Comparison of ENCODE assay signal across 10 cellular contexts in genomic region chr1:40898434-40898900, GRCh38. TPM values are rescaled to one million over a fixed set of nuclear protein-coding genes. Genes with fewer than 3 reads are reported as not detected.
A peak's percentile ranks its signal among the peaks of the same experiment; 100 is the strongest.
DNase-seq lines count a peak whose midpoint lies in the region; ATAC-seq, FAIRE-seq and TF ChIP-seq lines count a peak whose summit lies in the region.
"Had no signal": no experiment of that assay in that cellular context is flagged by ENCODE, and none has a peak within 500 bp of the region (broad histone marks: within the 10 kb centered on the region; RNA-seq: fewer than 3 reads in every experiment).

No MANE protein-coding gene starts in this region.

- peaks cover 7% of the 10 kb centered on the region for H3K9me3 Mint-ChIP-seq in Calu3 (ENCODE audit: low read depth, unreplicated experiment)

- peak overlapping the region; percentile 39 for H3K4me3 Mint-ChIP-seq in Calu3 (ENCODE audit: low read depth, unreplicated experiment)
- H3K4me3 Mint-ChIP-seq: immature natural killer cell had no signal

- FAIRE-seq in pancreas (lab: Jason Lieb, UNC), result no peak
- FAIRE-seq: D721Med had no signal

- H3K9me3 ChIP-seq in MG63, result peaks cover 22% of the 10 kb centered on the region
- no peaks in the 10 kb centered on the region for H3K9me3 ChIP-seq in pancreas
- H3K9me3 ChIP-seq in OCI-LY7 (ENCODE audit: low read length), result peaks cover 4% of the 10 kb centered on the region; the same call in 1 of the 2 replicates

- POLR2A ChIA-PET in OCI-LY7 (lab: Charles Lee), result no interaction called here

- CTCF ChIA-PET in Calu3 (lab: Charles Lee) (interaction anchor here (0.6 to 3.1 kb wide), 6 partner anchors 9 to 50 kb away, joined by 3 to 19 read pairs (median 4); partner anchors contain the start of gene CITED4), OCI-LY7 (lab: Charles Lee; ENCODE audit: unreplicated experiment) (no interaction called here)

- no peaks in the 10 kb centered on the region for H3K9me2 ChIP-seq in OCI-LY7 (ENCODE audit: insufficient read depth, low read length)

- WGBS in pancreas, 2 donors, result 53 to 55% methylated on average over 4 of the region's 4 CpGs

- peaks cover 26% of the 10 kb centered on the region for H3K36me3 Mint-ChIP-seq in Calu3 (ENCODE audit: insufficient read depth, unreplicated experiment)

- H3K4me1 ChIP-seq in pancreas, result peaks cover 0 to 10% (median 0%) of the 10 kb centered on the region in 3 donors
- H3K4me1 ChIP-seq in OCI-LY7 (ENCODE audit: insufficient read depth, low read length, poor library complexity, severe bottlenecking), result no peaks in the 10 kb centered on the region

- ATAC-seq in pancreas (peak; percentile 8 to 59 (median 25)), HG03025 (IDR thresholded peaks at IDR 0.05; ENCODE audit: low FRiP score, unreplicated experiment) (no peak), GM18870 (IDR thresholded peaks at IDR 0.05; ENCODE audit: unreplicated experiment) (no peak)

- no peak for TF ChIP-seq CTCF in Calu3 (IDR thresholded peaks at IDR 0.05; ENCODE audit: unreplicated experiment)
- no peak for TF ChIP-seq CTCF in cardiac fibroblast (IDR thresholded peaks at IDR 0.05; ENCODE audit: low read depth, low read length)
- TF ChIP-seq CTCF in pancreas (IDR thresholded peaks at IDR 0.05), result no peak
- no peak for TF ChIP-seq CTCF in OCI-LY7 (conservative IDR thresholded peaks at IDR 0.05; ENCODE audit: low read length)

- H3K27me3 ChIP-seq in MG63 (no peaks in the 10 kb centered on the region), pancreas (no peaks in the 10 kb centered on the region)

- H3K27ac Mint-ChIP-seq in Calu3 (ENCODE audit: unreplicated experiment), result peak overlapping the region; percentile 92
- H3K27ac Mint-ChIP-seq: immature natural killer cell had no signal

- H2AFZ ChIP-seq in OCI-LY7 (ENCODE audit: low read length), result no peak overlapping the region

- peaks cover 65% of the 10 kb centered on the region for H3K4me1 Mint-ChIP-seq in Calu3 (ENCODE audit: low read depth, unreplicated experiment)
- H3K4me1 Mint-ChIP-seq: immature natural killer cell had no signal

- H3K36me3 ChIP-seq in MG63, result no peaks in the 10 kb centered on the region
- H3K36me3 ChIP-seq in pancreas, result no peaks in the 10 kb centered on the region
- no peaks in the 10 kb centered on the region for H3K36me3 ChIP-seq in OCI-LY7 (ENCODE audit: insufficient read depth, low read length)

- H3K4me2 ChIP-seq in OCI-LY7 (ENCODE audit: low read length), result no peak overlapping the region

- BruUV-seq in Calu3 (replicated peaks; lab: Mats Ljungman, UMichigan), result no TSS peak
- no TSS peak for BruUV-seq in OCI-LY7 (replicated peaks; lab: Mats Ljungman, UMichigan)

- DNase-seq in Calu3, result peak; percentile 89
- peak; percentile 80 for DNase-seq in MG63
- peak; percentile 33 to 71 for DNase-seq in cardiac fibroblast (ENCODE audit: low read depth in 2 of 2)
- DNase-seq in pancreas, result peak in 4 of 6 donors; percentile 20 to 54 (median 36)
- DNase-seq in OCI-LY7 (ENCODE audit: low spot score), result no peak
- DNase-seq in NCI-H524 (lab: John Stamatoyannopoulos, UW), result no peak
- DNase-seq: immature natural killer cell had no signal

- H3K4me3 ChIP-seq in MG63 (no peak overlapping the region), cardiac fibroblast (replicated peaks in 1 of 2; ENCODE audit: low read depth in 2 of 2, low read length in 2 of 2) (no peak overlapping the region), pancreas (no peak overlapping the region), OCI-LY7 (ENCODE audit: low read depth, low read length, poor library complexity, severe bottlenecking) (no peak overlapping the region)

- intact Hi-C loops in Calu3 (cut with micrococcal nuclease; ENCODE audit: unreplicated experiment) (loop anchor here (1.0 to 2.0 kb wide), 4 partner anchors 20 to 50 kb away; partner anchors contain the start of gene CITED4), pancreas (cut with DNase I) (no loop called here), OCI-LY7 (cut with micrococcal nuclease; ENCODE audit: unreplicated experiment) (no loop called here)

- H4K20me1 ChIP-seq in OCI-LY7 (ENCODE audit: insufficient read depth, low read length), result no peaks in the 10 kb centered on the region

- no peaks in the 10 kb centered on the region for H3K79me2 ChIP-seq in OCI-LY7 (ENCODE audit: insufficient read depth, low read depth, low read length)

- no peaks in the 10 kb centered on the region for H3K27me3 Mint-ChIP-seq in Calu3 (ENCODE audit: unreplicated experiment)

- H3K27ac ChIP-seq in pancreas (peak overlapping the region in 3 of 4 donors; percentile 53 to 68 (median 62)), OCI-LY7 (ENCODE audit: low read depth, low read length, poor library complexity, severe bottlenecking) (no peak overlapping the region)

RNA-seq across cellular contexts. Expression of gene CITED4, which starts 36.3 kb away (rescaled TPM):
- total RNA-seq in Calu3 (2022) (81.2 and 85.2 TPM in 2 replicates), pancreas (10 to 100 TPM; 41.1 to 81.2 (median 51.1) TPM), OCI-LY7 (2022) (not detected in 2 replicates)
- 29.5 and 45.3 TPM in 2 replicates for total RNA-seq in MG63 (2014; rRNA removed; shearing (Covaris generic); ENCODE audit: low replicate concordance)
- polyA plus RNA-seq in pancreas, result 10 to 100 TPM; 47.8 to 63.3 TPM
- total RNA-seq in OCI-LY7 (2014; rRNA removed; shearing (Covaris generic)), result 2.0 TPM in 1 of 2 replicates, not detected in the other

Comparison
In these comparisons a context has a peak if more than half of its experiments do, and no peak if none do; other contexts are left out.
1. DNase-seq: peak in Calu3 (single experiment), MG63 (single experiment), cardiac fibroblast (2 of 2) and pancreas (4 of 6); none in OCI-LY7 (single experiment) and NCI-H524 (0 of 2).
2. ATAC-seq: peak in pancreas (4 of 4); none in HG03025 (single experiment) and GM18870 (single experiment).
3. RNA of gene CITED4, which starts 36.3 kb away (total RNA-seq): 81.2 to 85.2 TPM in Calu3, 41.1 to 81.2 TPM in pancreas and 29.5 to 45.3 TPM in MG63; 2.0 TPM in OCI-LY7; every median in the first group is over 10 times any median in the second.